Comparison of ENCODE assay signal across 8 cellular contexts in genomic region chr7:157490465-157490912, GRCh38.
DNase-seq lines count a peak whose midpoint lies in the region; ATAC-seq lines count a peak whose summit lies in the region.

No MANE protein-coding gene starts in this region.

- H3K4me3 Mint-ChIP-seq in activated CD4-positive, alpha-beta memory T cell treated with anti-CD3 and anti-CD28 coated beads, Interleukin-2, amount 10 ng/mL, durations not matched to agents 7 days and 5 days: peak overlapping the region; percentile 22
- H3K4me3 Mint-ChIP-seq in immature natural killer cell: peak overlapping the region; percentile 19 to 63 (median 53)

- CTCF ChIA-PET in activated CD4-positive, alpha-beta memory T cell treated with anti-CD3 and anti-CD28 coated beads, Interleukin-2, amount 10 ng/mL, durations not matched to agents 7 days and 5 days (lab: Charles Lee): interaction anchor here (1.0 to 2.1 kb wide), 4 partner anchors 11 to 58 kb away, joined by 3 to 5 read pairs (median 4); no protein-coding TSS in a partner anchor

- H3K9me3 ChIP-seq in Karpas-422 (ENCODE audit: low read length): no peaks in the 10 kb centered on the region

- no peaks in the 10 kb centered on the region for H3K79me2 ChIP-seq in Karpas-422 (ENCODE audit: low read length)

- no peaks in the 10 kb centered on the region for H3K9me2 ChIP-seq in Karpas-422 (replicated peaks; ENCODE audit: insufficient read depth, low read length)

- no peak overlapping the region for H3K27ac ChIP-seq in Karpas-422 (ENCODE audit: low read length)

- H2AFZ ChIP-seq in Karpas-422 (ENCODE audit: low read length): no peak overlapping the region

- no peaks in the 10 kb centered on the region for H4K20me1 ChIP-seq in Karpas-422 (ENCODE audit: insufficient read depth, low read depth, low read length)

- no peaks in the 10 kb centered on the region for H3K36me3 ChIP-seq in Karpas-422 (ENCODE audit: insufficient read depth, low read length)

- peaks cover 38% of the 10 kb centered on the region for H3K27me3 Mint-ChIP-seq in activated CD4-positive, alpha-beta memory T cell treated with anti-CD3 and anti-CD28 coated beads, Interleukin-2, amount 10 ng/mL, durations not matched to agents 7 days and 5 days
- peaks cover 18 to 29% (median 28%) of the 10 kb centered on the region in 3 donors for H3K27me3 Mint-ChIP-seq in immature natural killer cell (ENCODE audit: low read depth in 3 of 3)

- DNase-seq in Karpas-422 (peak; percentile 73), immature natural killer cell (peak; percentile 77 to 78 (median 78)), cerebellar cortex (ENCODE audit: low spot score) (no peak), HuH-7 (ENCODE audit: low spot score) (no peak), sciatic nerve (ENCODE audit: low spot score) (no peak), left colon (no peak)
- peak; percentile 73 for DNase-seq in activated CD4-positive, alpha-beta memory T cell treated with anti-CD3 and anti-CD28 coated beads, Interleukin-2, amount 10 ng/mL, durations not matched to agents 7 days and 5 days

- ATAC-seq in GM18870 (IDR thresholded peaks at IDR 0.05; ENCODE audit: unreplicated experiment) (peak; percentile 57), sciatic nerve (no peak), left colon (no peak)

- H3K4me1 Mint-ChIP-seq in activated CD4-positive, alpha-beta memory T cell treated with anti-CD3 and anti-CD28 coated beads, Interleukin-2, amount 10 ng/mL, durations not matched to agents 7 days and 5 days: peaks cover 59% of the 10 kb centered on the region
- peaks cover 16 to 27% of the 10 kb centered on the region in 2 donors for H3K4me1 Mint-ChIP-seq in immature natural killer cell

- peaks cover 28% of the 10 kb centered on the region for H3K36me3 Mint-ChIP-seq in activated CD4-positive, alpha-beta memory T cell treated with anti-CD3 and anti-CD28 coated beads, Interleukin-2, amount 10 ng/mL, durations not matched to agents 7 days and 5 days (ENCODE audit: low read depth)
- H3K36me3 Mint-ChIP-seq in immature natural killer cell: peaks cover 0 to 4% (median 0%) of the 10 kb centered on the region in 3 donors

- H3K4me2 ChIP-seq in Karpas-422 (ENCODE audit: low read depth, low read length, poor library complexity, severe bottlenecking): no peak overlapping the region

- H3K27me3 ChIP-seq in Karpas-422 (ENCODE audit: low read length): no peaks in the 10 kb centered on the region

- intact Hi-C loops in sciatic nerve (cut with DNase I): no loop called here
- intact Hi-C loops in left colon (cut with DNase I, micrococcal nuclease): no loop called here

- H3K27ac Mint-ChIP-seq in activated CD4-positive, alpha-beta memory T cell treated with anti-CD3 and anti-CD28 coated beads, Interleukin-2, amount 10 ng/mL, durations not matched to agents 7 days and 5 days: peak overlapping the region; percentile 83
- peak overlapping the region in 5 of 6 donors; percentile 19 to 74 (median 51) for H3K27ac Mint-ChIP-seq in immature natural killer cell

- no peak overlapping the region for H3K9ac ChIP-seq in Karpas-422 (ENCODE audit: low read length)

- no peak overlapping the region for H3K4me3 ChIP-seq in Karpas-422 (ENCODE audit: low read length)

- H3K9me3 Mint-ChIP-seq in activated CD4-positive, alpha-beta memory T cell treated with anti-CD3 and anti-CD28 coated beads, Interleukin-2, amount 10 ng/mL, durations not matched to agents 7 days and 5 days: peaks cover 20% of the 10 kb centered on the region
- H3K9me3 Mint-ChIP-seq in immature natural killer cell: peaks cover 5 to 20% (median 7%) of the 10 kb centered on the region in 6 donors

- POLR2A ChIA-PET in activated CD4-positive, alpha-beta memory T cell treated with anti-CD3 and anti-CD28 coated beads, Interleukin-2, amount 10 ng/mL, durations not matched to agents 7 days and 5 days (lab: Charles Lee): interaction anchor here (0.9 to 2.3 kb wide), 9 partner anchors 13 to 170 kb away, joined by 3 to 7 read pairs (median 4); no protein-coding TSS in a partner anchor

- peaks cover 8% of the 10 kb centered on the region for H3K4me1 ChIP-seq in Karpas-422 (ENCODE audit: low read length)

Comparison
In these comparisons a context has a peak if more than half of its experiments do, and no peak if none do; other contexts are left out.
1. DNase-seq: peak in Karpas-422 (single experiment), activated CD4-positive, alpha-beta memory T cell treated with anti-CD3 and anti-CD28 coated beads, Interleukin-2, amount 10 ng/mL, durations not matched to agents 7 days and 5 days (single experiment) and immature natural killer cell (3 of 3); none in cerebellar cortex (single experiment), HuH-7 (single experiment), sciatic nerve (single experiment) and left colon (0 of 2).